ENCODE assay signal across 24 cellular contexts in the genomic region with DNA sequence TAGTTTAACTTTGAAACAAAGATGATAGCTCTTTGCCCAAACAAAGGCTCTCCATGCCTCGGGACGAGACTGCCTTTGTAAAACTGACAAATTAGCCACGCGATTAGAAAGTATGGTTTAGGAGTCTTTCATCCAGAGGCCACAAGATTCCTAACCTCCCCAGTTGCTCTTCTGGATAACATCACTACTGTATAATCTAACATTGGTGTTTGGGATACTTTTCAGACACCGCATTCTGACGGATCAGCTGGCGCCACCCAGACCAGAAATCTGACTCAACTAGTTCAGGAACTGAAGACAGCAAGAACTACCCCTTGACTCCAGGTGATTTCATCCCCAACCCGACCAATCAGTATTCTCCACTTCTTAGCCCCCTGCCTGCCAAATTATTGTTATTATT.
"Had no signal": no experiment of that assay in that cellular context is flagged by ENCODE, and none has a peak within 500 bp of the region (broad histone marks: within the 10 kb centered on the region; RNA-seq: fewer than 3 reads in every experiment).

No MANE protein-coding gene starts in this region.

- H3K36me3 ChIP-seq: MG63 had no signal

- DNase-seq: IMR-90, Karpas-422, KG1, MG63, NCI-H1092, NCI-H1105 treated with DMSO at 0.1 percent for 48 hours, NCI-H1417 treated with DMSO at 0.1 percent for 48 hours, NCI-H146, NCI-H1694 treated with DMSO at 0.1 percent for 48 hours, NCI-H2029, NCI-H2081 treated with DMSO at 0.1 percent for 48 hours, NCI-H2171, NCI-H226, NCI-H446, NCI-H510A, NCI-H524 treated with DMSO at 0.1 percent for 48 hours, NCI-H69, NCI-H774, PC-3, SHP77, SK-N-SH had no signal

- H3K9ac ChIP-seq: SK-N-SH had no signal

- H3K27ac ChIP-seq: RWPE1 had no signal

- H3K27me3 ChIP-seq: MG63 had no signal

- ATAC-seq: HepG2, Panc1, PC-3 had no signal

- H3K4me3 ChIP-seq: MG63 had no signal

- H3K9me3 ChIP-seq: MG63, SK-N-SH had no signal
